Comparison of ENCODE assay signal across 8 cellular contexts in the genomic region with DNA sequence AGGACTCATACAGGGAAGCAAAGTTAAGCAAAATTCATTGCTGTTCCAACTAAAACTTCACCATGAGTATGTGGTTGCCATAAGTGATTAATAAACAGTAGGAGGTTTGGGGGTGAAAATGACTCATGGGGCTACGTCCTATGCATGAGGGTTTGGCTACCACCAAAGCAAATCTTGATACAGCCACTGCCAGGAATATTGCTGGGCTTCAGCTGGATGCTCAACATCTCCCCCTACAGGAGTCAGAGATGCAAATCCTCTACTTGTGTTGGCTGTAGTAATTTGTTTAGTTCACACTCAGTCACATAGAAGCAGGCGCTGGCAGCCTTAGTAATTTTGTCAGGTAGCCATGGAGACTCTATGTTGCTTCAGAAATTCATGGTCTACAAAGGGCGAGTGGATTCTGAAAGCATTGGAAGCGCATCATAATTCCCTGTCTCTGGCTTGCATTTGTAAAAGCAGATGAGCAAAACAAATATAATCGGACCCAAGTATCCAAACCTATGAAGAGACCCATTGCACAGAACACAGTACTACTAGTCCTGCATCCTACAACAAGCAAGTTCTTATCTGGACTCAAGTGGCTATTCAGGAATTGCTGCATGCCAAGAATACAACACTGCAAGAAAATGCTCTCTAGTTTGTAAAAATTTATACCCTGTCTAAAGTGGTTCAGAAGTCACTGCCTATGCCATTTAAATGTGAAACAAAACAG.
DNase-seq lines count a peak whose midpoint lies in the region; ATAC-seq and TF ChIP-seq lines count a peak whose summit lies in the region.

No MANE protein-coding gene starts in this region.

- ATAC-seq in HG02759 (IDR thresholded peaks at IDR 0.05; ENCODE audit: unreplicated experiment) (peak; percentile 64), naive B cell (ENCODE audit: low read depth in 2 of 2) (no peak), HG03521 (IDR thresholded peaks at IDR 0.05; ENCODE audit: unreplicated experiment) (no peak)
- peak; percentile 90 for ATAC-seq in activated CD8-positive, alpha-beta T cell treated with anti-CD3 and anti-CD28 coated beads, Interleukin-2, amount 10 ng/mL, durations not matched to agents 7 days and 5 days
- ATAC-seq in stimulated activated naive CD8-positive, alpha-beta T cell treated with anti-CD3 and anti-CD28 coated beads, Interleukin-15, amount 100 ng/mL, for 72 hours: peak; percentile 97

- DNase-seq in GM04504 (ENCODE audit: low read depth) (peak; percentile 70), NCI-H748 (lab: John Stamatoyannopoulos, UW; ENCODE audit: unreplicated experiment) (peak; percentile 82), epithelial cell of esophagus (ENCODE audit: low read depth) (peak; percentile 93), naive B cell (peak; percentile 12)
- DNase-seq in activated CD8-positive, alpha-beta T cell treated with anti-CD3 and anti-CD28 coated beads, Interleukin-2, amount 10 ng/mL, durations not matched to agents 7 days and 5 days: peak; percentile 72
- DNase-seq in stimulated activated naive CD8-positive, alpha-beta T cell treated with anti-CD3 and anti-CD28 coated beads, Interleukin-15, amount 100 ng/mL, for 72 hours: peak; percentile 68 to 85

- no peak overlapping the region for H3K4me3 Mint-ChIP-seq in activated CD8-positive, alpha-beta T cell treated with anti-CD3 and anti-CD28 coated beads, Interleukin-2, amount 10 ng/mL, durations not matched to agents 7 days and 5 days
- no peak overlapping the region for H3K4me3 Mint-ChIP-seq in naive B cell
- peak overlapping the region; percentile 41 to 61 for H3K4me3 Mint-ChIP-seq in stimulated activated naive CD8-positive, alpha-beta T cell treated with anti-CD3 and anti-CD28 coated beads, Interleukin-15, amount 100 ng/mL, for 72 hours

- no peaks in the 10 kb centered on the region for H3K9me3 Mint-ChIP-seq in activated CD8-positive, alpha-beta T cell treated with anti-CD3 and anti-CD28 coated beads, Interleukin-2, amount 10 ng/mL, durations not matched to agents 7 days and 5 days (ENCODE audit: insufficient read depth)
- H3K9me3 Mint-ChIP-seq in naive B cell: peaks cover 3 to 13% (median 11%) of the 10 kb centered on the region in 7 donors
- H3K9me3 Mint-ChIP-seq in stimulated activated naive CD8-positive, alpha-beta T cell treated with anti-CD3 and anti-CD28 coated beads, Interleukin-15, amount 100 ng/mL, for 72 hours: peaks cover 7 to 14% of the 10 kb centered on the region in 2 donors

- H3K27me3 Mint-ChIP-seq in activated CD8-positive, alpha-beta T cell treated with anti-CD3 and anti-CD28 coated beads, Interleukin-2, amount 10 ng/mL, durations not matched to agents 7 days and 5 days (ENCODE audit: low read depth): no peaks in the 10 kb centered on the region
- peaks cover 31 to 32% (median 32%) of the 10 kb centered on the region in 3 donors for H3K27me3 Mint-ChIP-seq in naive B cell
- H3K27me3 Mint-ChIP-seq in stimulated activated naive CD8-positive, alpha-beta T cell treated with anti-CD3 and anti-CD28 coated beads, Interleukin-15, amount 100 ng/mL, for 72 hours: no peaks in the 10 kb centered on the region

- CTCF ChIA-PET in activated CD8-positive, alpha-beta T cell treated with anti-CD3 and anti-CD28 coated beads, Interleukin-2, amount 10 ng/mL, durations not matched to agents 7 days and 5 days (lab: Charles Lee): interaction anchor here (0.6 to 6.8 kb wide), 17 partner anchors 14 to 222 kb away, joined by 3 to 38 read pairs (median 4); no protein-coding TSS in a partner anchor

- peak overlapping the region; percentile 44 for H3K27ac Mint-ChIP-seq in activated CD8-positive, alpha-beta T cell treated with anti-CD3 and anti-CD28 coated beads, Interleukin-2, amount 10 ng/mL, durations not matched to agents 7 days and 5 days
- no peak overlapping the region for H3K27ac Mint-ChIP-seq in naive B cell
- H3K27ac Mint-ChIP-seq in stimulated activated naive CD8-positive, alpha-beta T cell treated with anti-CD3 and anti-CD28 coated beads, Interleukin-15, amount 100 ng/mL, for 72 hours: peak overlapping the region; percentile 81 to 97

- no peak overlapping the region for H3K4me3 ChIP-seq in epithelial cell of esophagus (ENCODE audit: low read length)

- POLR2A ChIA-PET in activated CD8-positive, alpha-beta T cell treated with anti-CD3 and anti-CD28 coated beads, Interleukin-2, amount 10 ng/mL, durations not matched to agents 7 days and 5 days (lab: Charles Lee): interaction anchor here (1.0 kb wide), 1 partner anchor 76 kb away, joined by 4 read pairs; the partner anchor contains the start of gene CD28

- H3K36me3 Mint-ChIP-seq in activated CD8-positive, alpha-beta T cell treated with anti-CD3 and anti-CD28 coated beads, Interleukin-2, amount 10 ng/mL, durations not matched to agents 7 days and 5 days (ENCODE audit: low read depth): peaks cover 2% of the 10 kb centered on the region
- H3K36me3 Mint-ChIP-seq in naive B cell: no peaks in the 10 kb centered on the region

- TF ChIP-seq CTCF in epithelial cell of esophagus (IDR thresholded peaks at IDR 0.05; ENCODE audit: insufficient read depth, low read depth, low read length, missing control alignments): peak; percentile 93

- peaks cover 62% of the 10 kb centered on the region for H3K4me1 Mint-ChIP-seq in activated CD8-positive, alpha-beta T cell treated with anti-CD3 and anti-CD28 coated beads, Interleukin-2, amount 10 ng/mL, durations not matched to agents 7 days and 5 days (ENCODE audit: low read depth)
- peaks cover 0 to 4% (median 0%) of the 10 kb centered on the region in 3 donors for H3K4me1 Mint-ChIP-seq in naive B cell
- peaks cover 72% of the 10 kb centered on the region for H3K4me1 Mint-ChIP-seq in stimulated activated naive CD8-positive, alpha-beta T cell treated with anti-CD3 and anti-CD28 coated beads, Interleukin-15, amount 100 ng/mL, for 72 hours

Comparison
In these comparisons a context has a peak if more than half of its experiments do, and no peak if none do; other contexts are left out.
1. DNase-seq: peak in every context shown above with its lines; median percentile 93 in epithelial cell of esophagus; 82 in NCI-H748; 76 in stimulated activated naive CD8-positive, alpha-beta T cell treated with anti-CD3 and anti-CD28 coated beads, Interleukin-15, amount 100 ng/mL, for 72 hours; 72 in activated CD8-positive, alpha-beta T cell treated with anti-CD3 and anti-CD28 coated beads, Interleukin-2, amount 10 ng/mL, durations not matched to agents 7 days and 5 days; 70 in GM04504; 12 in naive B cell.
2. ATAC-seq: peak in HG02759 (single experiment), activated CD8-positive, alpha-beta T cell treated with anti-CD3 and anti-CD28 coated beads, Interleukin-2, amount 10 ng/mL, durations not matched to agents 7 days and 5 days (single experiment) and stimulated activated naive CD8-positive, alpha-beta T cell treated with anti-CD3 and anti-CD28 coated beads, Interleukin-15, amount 100 ng/mL, for 72 hours (single experiment); none in naive B cell (0 of 2) and HG03521 (single experiment).
3. H3K27ac Mint-ChIP-seq: peak in activated CD8-positive, alpha-beta T cell treated with anti-CD3 and anti-CD28 coated beads, Interleukin-2, amount 10 ng/mL, durations not matched to agents 7 days and 5 days (single experiment) and stimulated activated naive CD8-positive, alpha-beta T cell treated with anti-CD3 and anti-CD28 coated beads, Interleukin-15, amount 100 ng/mL, for 72 hours (2 of 2); none in naive B cell (0 of 6).
4. H3K4me3 Mint-ChIP-seq: peak in stimulated activated naive CD8-positive, alpha-beta T cell treated with anti-CD3 and anti-CD28 coated beads, Interleukin-15, amount 100 ng/mL, for 72 hours (2 of 2); none in activated CD8-positive, alpha-beta T cell treated with anti-CD3 and anti-CD28 coated beads, Interleukin-2, amount 10 ng/mL, durations not matched to agents 7 days and 5 days (single experiment) and naive B cell (0 of 8).